Comparison of ENCODE assay signal across 8 cellular contexts in genomic region chr12:3655331-3655900, GRCh38.
DNase-seq lines count a peak whose midpoint lies in the region; ATAC-seq and TF ChIP-seq lines count a peak whose summit lies in the region.
"Had no signal": no experiment of that assay in that cellular context is flagged by ENCODE, and none has a peak within 500 bp of the region (broad histone marks: within the 10 kb centered on the region; RNA-seq: fewer than 3 reads in every experiment).

No MANE protein-coding gene starts in this region.

- no peaks in the 10 kb centered on the region for H3K4me1 Mint-ChIP-seq in activated CD4-positive, alpha-beta memory T cell treated with anti-CD3 and anti-CD28 coated beads for 36 hours (ENCODE audit: low read depth)

- H4K8ac ChIP-seq in IMR-90 (ENCODE audit: low read depth in 2 of 2, low read length in 2 of 2): no peak overlapping the region

- peaks cover 28% of the 10 kb centered on the region for H3K36me3 Mint-ChIP-seq in activated CD4-positive, alpha-beta memory T cell treated with anti-CD3 and anti-CD28 coated beads for 36 hours

- no TSS peak for BruUV-seq in IMR-90 (replicated peaks; lab: Mats Ljungman, UMichigan)

- H2BK15ac ChIP-seq in IMR-90 (ENCODE audit: low read depth, low read length): no peak overlapping the region

- no peak overlapping the region for H2BK5ac ChIP-seq in IMR-90 (ENCODE audit: low read depth, low read length, poor library complexity, severe bottlenecking)

- H3K4ac ChIP-seq in IMR-90 (ENCODE audit: low read depth, low read length): no peak overlapping the region

- no peak overlapping the region for H3K18ac ChIP-seq in IMR-90 (ENCODE audit: low read depth, low read length)

- intact Hi-C loops in IMR-90 (cut with micrococcal nuclease): loop anchor here (1.0 to 5.0 kb wide), 3 partner anchors 149 to 622 kb away; no protein-coding TSS in a partner anchor
- intact Hi-C loops in activated CD4-positive, alpha-beta memory T cell treated with anti-CD3 and anti-CD28 coated beads for 36 hours (cut with micrococcal nuclease): loop anchor here (1.0 kb wide), 1 partner anchor 149 kb away; no protein-coding TSS in a partner anchor

- WGBS in IMR-90 (ENCODE audit: extremely low coverage in 2 of 2, insufficient read length in 1 of 2), 2 experiments: no CpG with 5 or more reads among the region's 4 CpGs

- DNase-seq in EH (ENCODE audit: low read depth) (peak; percentile 42), IMR-90 (no peak), iPS-NIHi7 (ENCODE audit: extremely low spot score) (peak; percentile 83), CD1c-positive myeloid dendritic cell (ENCODE audit: extremely low spot score) (no peak)
- peak; percentile 30 for DNase-seq in activated CD4-positive, alpha-beta memory T cell treated with anti-CD3 and anti-CD28 coated beads for 36 hours

- H2BK120ac ChIP-seq in IMR-90 (ENCODE audit: low read depth, low read length): no peak overlapping the region

- H3K27me3 ChIP-seq in IMR-90 (ENCODE audit: control insufficient read depth, insufficient read depth, low read length): peaks cover 38% of the 10 kb centered on the region

- 0 out of 2 replicates have a peak, but pooled peaks have one; percentile 18 for TF ChIP-seq CTCF in IMR-90 (conservative IDR thresholded peaks at IDR 0.05; ENCODE audit: low read depth, low read length)

- no peak overlapping the region for H4K5ac ChIP-seq in IMR-90 (ENCODE audit: low read depth, low read length)

- dilution Hi-C loops in IMR-90 (cut with HindIII; ENCODE audit: low sequenced_read_pairs, unreplicated experiment): no loop called here

- no peak overlapping the region for H3K4me3 Mint-ChIP-seq in activated CD4-positive, alpha-beta memory T cell treated with anti-CD3 and anti-CD28 coated beads for 36 hours

- no peak overlapping the region for H3K14ac ChIP-seq in IMR-90 (replicated peaks; ENCODE audit: low read depth, low read length)

- no peak for TF ChIP-seq POLR2A in IMR-90 (IDR thresholded peaks at IDR 0.05; ENCODE audit: low read depth, low read length)

- no peaks in the 10 kb centered on the region for H3K9me3 Mint-ChIP-seq in activated CD4-positive, alpha-beta memory T cell treated with anti-CD3 and anti-CD28 coated beads for 36 hours

- no peak overlapping the region for H2AK5ac ChIP-seq in IMR-90 (ENCODE audit: low read depth, low read length)

- H3K4me2 ChIP-seq in IMR-90 (ENCODE audit: low read depth, low read length): no peak overlapping the region

- H3K27ac Mint-ChIP-seq in activated CD4-positive, alpha-beta memory T cell treated with anti-CD3 and anti-CD28 coated beads for 36 hours: no peak overlapping the region

- H3K23ac ChIP-seq in IMR-90 (ENCODE audit: low read depth, low read length): no peak overlapping the region

- no peaks in the 10 kb centered on the region for H3K79me1 ChIP-seq in IMR-90 (ENCODE audit: low read depth in 1 of 2, low read length in 2 of 2)

- no peak overlapping the region for H4K91ac ChIP-seq in IMR-90 (ENCODE audit: insufficient read depth, low read depth, low read length)

- POLR2A ChIA-PET in IMR-90 (lab: Charles Lee; ENCODE audit: unreplicated experiment): no interaction called here
- POLR2A ChIA-PET in activated CD4-positive, alpha-beta memory T cell treated with anti-CD3 and anti-CD28 coated beads for 36 hours (lab: Charles Lee): no interaction called here

- H3K9ac ChIP-seq in IMR-90 (ENCODE audit: low read depth, low read length): no peak overlapping the region

- H2BK20ac ChIP-seq in IMR-90 (ENCODE audit: low read depth, low read length): no peak overlapping the region

- in situ Hi-C loops in IMR-90 (cut with MboI; ENCODE audit: low sequenced_read_pairs): no loop called here

- no peaks in the 10 kb centered on the region for H3K27me3 Mint-ChIP-seq in activated CD4-positive, alpha-beta memory T cell treated with anti-CD3 and anti-CD28 coated beads for 36 hours

- H3K56ac ChIP-seq in IMR-90 (ENCODE audit: extremely low read depth, insufficient read depth, low read length): no peak overlapping the region

- H3K9me1 ChIP-seq in IMR-90 (ENCODE audit: insufficient read depth, low read length): no peaks in the 10 kb centered on the region

- H4K20me1 ChIP-seq in IMR-90 (ENCODE audit: insufficient read depth, low read length): no peaks in the 10 kb centered on the region

- no peaks in the 10 kb centered on the region for H3K36me3 ChIP-seq in IMR-90 (ENCODE audit: control insufficient read depth, insufficient read depth, low read length)
- H3K36me3 ChIP-seq: thoracic aorta had no signal

- peak; percentile 46; the same call in 1 of the 2 replicates for ATAC-seq in IMR-90 (ENCODE audit: low read depth)
- no peak for ATAC-seq in GM18517 (IDR thresholded peaks at IDR 0.05; ENCODE audit: unreplicated experiment)
- ATAC-seq in HG03108 (IDR thresholded peaks at IDR 0.05; ENCODE audit: unreplicated experiment): no peak

- H3K4me3 ChIP-seq in IMR-90 (ENCODE audit: insufficient read depth, low read depth, low read length): no peak overlapping the region
- H3K4me3 ChIP-seq: thoracic aorta had no signal

- no peaks in the 10 kb centered on the region for H3K4me1 ChIP-seq in IMR-90 (ENCODE audit: control insufficient read depth, insufficient read depth, low read length)

- 0 out of 2 replicates have a peak, but pooled peaks have one; percentile 7 for TF ChIP-seq RAD21 in IMR-90 (IDR thresholded peaks at IDR 0.05; ENCODE audit: low read length)

- CTCF ChIA-PET in IMR-90 (lab: Yijun Ruan, JAX): interaction anchor here (0.7 kb wide), 1 partner anchor 12 kb away, joined by 3 read pairs; no protein-coding TSS in a partner anchor
- CTCF ChIA-PET in activated CD4-positive, alpha-beta memory T cell treated with anti-CD3 and anti-CD28 coated beads for 36 hours (lab: Charles Lee): interaction anchor here (0.6 to 1.1 kb wide), 3 partner anchors 116 to 355 kb away, joined by 3 to 4 read pairs (median 3); no protein-coding TSS in a partner anchor

- H3K9me3 ChIP-seq in IMR-90 (ENCODE audit: control insufficient read depth, insufficient read depth, low read length): no peaks in the 10 kb centered on the region
- H3K9me3 ChIP-seq: thoracic aorta had no signal

- H2AK9ac ChIP-seq in IMR-90 (replicated peaks; ENCODE audit: low read depth, low read length, poor library complexity): no peak overlapping the region

- no peak overlapping the region for H3K27ac ChIP-seq in IMR-90 (ENCODE audit: insufficient read depth, low read length)
- H3K27ac ChIP-seq: thoracic aorta had no signal

- H2AFZ ChIP-seq in IMR-90 (replicated peaks; ENCODE audit: low read length, poor library complexity): no peak overlapping the region

TF ChIP-seq in IMR-90, 13 proteins besides CTCF, POLR2A, EP300 and RAD21:
- TF ChIP-seq FOS (IDR thresholded peaks at IDR 0.05; ENCODE audit: low read depth, low read length) (no peak), ELK1 (IDR thresholded peaks at IDR 0.05; ENCODE audit: borderline replicate concordance, low read depth, low read length) (no peak), BHLHE40 (IDR thresholded peaks at IDR 0.05; ENCODE audit: low read depth, low read length) (no peak), RCOR1 (IDR thresholded peaks at IDR 0.05; ENCODE audit: insufficient replicate concordance, low read length) (no peak), MAFK (IDR thresholded peaks at IDR 0.05; ENCODE audit: low read depth, low read length) (no peak), MAZ (IDR thresholded peaks at IDR 0.05; ENCODE audit: borderline replicate concordance, low read depth, low read length) (no peak), CEBPB (IDR thresholded peaks at IDR 0.05; ENCODE audit: low read depth, low read length) (no peak), SMC3 (IDR thresholded peaks at IDR 0.05; ENCODE audit: low read depth, low read length) (no peak), USF2 (IDR thresholded peaks at IDR 0.05; ENCODE audit: low read depth, low read length) (no peak), MXI1 (IDR thresholded peaks at IDR 0.05; ENCODE audit: borderline replicate concordance, low read depth, low read length) (no peak), CHD1 (IDR thresholded peaks at IDR 0.05; ENCODE audit: low read depth, low read length) (no peak), NFE2L2 (IDR thresholded peaks at IDR 0.05; ENCODE audit: low read depth, low read length) (no peak), RFX5 (IDR thresholded peaks at IDR 0.05; ENCODE audit: low read depth, low read length) (no peak)

Comparison
In these comparisons a context has a peak if more than half of its experiments do, and no peak if none do; other contexts are left out.
1. DNase-seq: peak in EH (single experiment), activated CD4-positive, alpha-beta memory T cell treated with anti-CD3 and anti-CD28 coated beads for 36 hours (single experiment) and iPS-NIHi7 (single experiment); none in IMR-90 (single experiment) and CD1c-positive myeloid dendritic cell (single experiment).